19 cellular contexts compared by ENCODE assay signal in the genomic region with DNA sequence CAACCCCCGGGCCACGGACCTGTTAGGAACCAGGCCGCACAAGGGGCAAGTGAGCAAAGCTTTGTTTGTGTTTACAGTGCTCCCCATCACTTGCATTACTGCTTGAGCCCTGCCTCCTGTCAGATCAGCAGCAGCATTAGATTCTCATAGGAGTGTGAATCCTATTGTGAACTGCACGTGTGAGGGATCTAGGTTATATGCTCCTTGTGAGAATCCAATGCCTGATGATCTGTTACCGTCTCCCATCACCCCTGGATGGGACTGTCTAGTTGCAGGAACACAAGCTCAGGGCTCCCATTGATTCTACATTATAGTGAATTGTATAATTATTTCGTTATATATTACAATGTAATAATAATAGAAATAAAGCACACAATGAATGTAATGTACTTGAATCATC.
DNase-seq lines count a peak whose midpoint lies in the region; ATAC-seq, FAIRE-seq and TF ChIP-seq lines count a peak whose summit lies in the region.
"Had no signal": no experiment of that assay in that cellular context is flagged by ENCODE, and none has a peak within 500 bp of the region (broad histone marks: within the 10 kb centered on the region; RNA-seq: fewer than 3 reads in every experiment).

No MANE protein-coding gene starts in this region.

- no TSS peak for BruUV-seq in HepG2 (replicated peaks; lab: Mats Ljungman, UMichigan)

- in situ Hi-C loops in HepG2 (cut with HindIII; ENCODE audit: extremely low pct_ligation_motif_present, low pct_unique_long_range_greater_than_20kb): no loop called here

- TF ChIP-seq EP300 in HepG2 (IDR thresholded peaks at IDR 0.05; ENCODE audit: low read depth in 2 of 2, low read length in 2 of 2): no peak
- TF ChIP-seq EP300 in HepG2 (CRISPR knock-in tag; IDR thresholded peaks at IDR 0.05; ENCODE audit: borderline replicate concordance): no peak
- no peak for TF ChIP-seq EP300 in suprapubic skin (IDR thresholded peaks at IDR 0.05)

- H3K4me3 ChIP-seq in HepG2 (replicated peaks in 1 of 3; ENCODE audit: insufficient read depth in 1 of 3, low read depth in 2 of 3, low read length in 3 of 3): no peak overlapping the region
- H3K4me3 ChIP-seq in right lobe of liver: no peak overlapping the region
- H3K4me3 ChIP-seq in suprapubic skin: no peak overlapping the region
- H3K4me3 ChIP-seq: A549, HAP-1 had no signal

- H3K79me2 ChIP-seq in HepG2 (ENCODE audit: insufficient read depth, low read length): peaks cover 94% of the 10 kb centered on the region

- TF ChIP-seq POLR2A in HepG2 (IDR thresholded peaks at IDR 0.05; ENCODE audit: insufficient read depth in 1 of 2, low read depth in 2 of 2, low read length in 2 of 2) (no peak), right lobe of liver (IDR thresholded peaks at IDR 0.05) (no peak), suprapubic skin (IDR thresholded peaks at IDR 0.05) (no peak)

- H3K27ac ChIP-seq in HepG2 (ENCODE audit: extremely low read length, insufficient read depth, low read length) (no peak overlapping the region), right lobe of liver (no peak overlapping the region), caudate nucleus (ENCODE audit: low read depth, low read length) (peak overlapping the region; percentile 69), substantia nigra (ENCODE audit: low read depth, low read length, poor library complexity, severe bottlenecking) (peak overlapping the region; percentile 88), suprapubic skin (no peak overlapping the region)
- H3K27ac ChIP-seq: 22Rv1, A549, C4-2B had no signal

- POLR2A ChIA-PET in HepG2 (lab: Yijun Ruan, JAX): no interaction called here

- H2AFZ ChIP-seq in HepG2 (ENCODE audit: low read length): no peak overlapping the region

- no peak overlapping the region for H3K9ac ChIP-seq in HepG2 (ENCODE audit: insufficient read depth, low read depth, low read length)

- no peak overlapping the region for H3K4me2 ChIP-seq in HepG2 (ENCODE audit: low read depth, low read length)
- H3K4me2 ChIP-seq: A549 had no signal

- TF ChIP-seq RAD21 in HepG2 (CRISPR knock-in tag; IDR thresholded peaks at IDR 0.05): no peak

- intact Hi-C loops in HepG2 (cut with micrococcal nuclease; ENCODE audit: unreplicated experiment) (no loop called here), right lobe of liver (cut with DNase I) (no loop called here)

- no peak for FAIRE-seq in HepG2 (lab: Jason Lieb, UNC)
- FAIRE-seq: A549, D721Med, GM19239, H1, HTR-8/SVneo had no signal

- H3K4me1 ChIP-seq in HepG2 (ENCODE audit: insufficient read depth, low read length) (peaks cover 60% of the 10 kb centered on the region), right lobe of liver (no peaks in the 10 kb centered on the region), suprapubic skin (peaks cover 2% of the 10 kb centered on the region)
- H3K4me1 ChIP-seq: HAP-1 had no signal

- H4K20me1 ChIP-seq in HepG2 (ENCODE audit: insufficient read depth, low read length): no peaks in the 10 kb centered on the region

- no peak for DNase-seq in HepG2 (ENCODE audit: low spot score)
- DNase-seq in right lobe of liver: no peak
- no peak for DNase-seq in caudate nucleus (lab: John Stamatoyannopoulos, UW)
- peak in 1 of 49 donors; percentile 17 for DNase-seq in substantia nigra (lab: John Stamatoyannopoulos, UW)
- DNase-seq in activated naive CD4-positive, alpha-beta T cell (lab: John Stamatoyannopoulos, UW): no peak
- no peak for DNase-seq in suprapubic skin (ENCODE audit: low spot score in 2 of 2)
- DNase-seq: AML-193; Caco-2; CD4-positive, alpha-beta T cell; GDM1 had no signal

- no peak for ATAC-seq in HepG2
- ATAC-seq in right lobe of liver: no peak
- no peak for ATAC-seq in HG02981 (IDR thresholded peaks at IDR 0.05; ENCODE audit: unreplicated experiment)
- ATAC-seq: A549 had no signal

- no peaks in the 10 kb centered on the region for H3K27me3 ChIP-seq in HepG2 (ENCODE audit: control insufficient read depth in 1 of 2, insufficient read depth in 2 of 2, low read length in 2 of 2)
- H3K27me3 ChIP-seq in right lobe of liver: no peaks in the 10 kb centered on the region
- H3K27me3 ChIP-seq in suprapubic skin: no peaks in the 10 kb centered on the region

- no peaks in the 10 kb centered on the region for H3K9me3 ChIP-seq in HepG2 (ENCODE audit: low read length)
- no peaks in the 10 kb centered on the region for H3K9me3 ChIP-seq in right lobe of liver
- no peaks in the 10 kb centered on the region for H3K9me3 ChIP-seq in suprapubic skin
- H3K9me3 ChIP-seq: A549, Caco-2, HAP-1 had no signal

- TF ChIP-seq CTCF in HepG2 (CRISPR knock-in tag; IDR thresholded peaks at IDR 0.05) (no peak), right lobe of liver (IDR thresholded peaks at IDR 0.05) (no peak), suprapubic skin (IDR thresholded peaks at IDR 0.05) (no peak)

- H3K36me3 ChIP-seq in HepG2 (replicated peaks in 1 of 2; ENCODE audit: control insufficient read depth in 1 of 2, insufficient read depth in 2 of 2, low read length in 2 of 2) (no peaks in the 10 kb centered on the region; a peak in 1 of 5 replicates), right lobe of liver (no peaks in the 10 kb centered on the region), suprapubic skin (no peaks in the 10 kb centered on the region)
- H3K36me3 ChIP-seq: HAP-1 had no signal

- CTCF ChIA-PET in HepG2 (lab: Yijun Ruan, JAX; ENCODE audit: low intra/inter-chr PET ratio, low total read pairs): no interaction called here

- 93% methylated on average over 6 of the region's 6 CpGs for WGBS in HepG2 (ENCODE audit: low lambda C conversion rate)
- WGBS in right lobe of liver (ENCODE audit: insufficient coverage, low coverage, low lambda C conversion rate, missing lambda C conversion rate): 92% methylated on average over 5 of the region's 6 CpGs
- 91% methylated on average over 6 of the region's 6 CpGs for WGBS in suprapubic skin

TF ChIP-seq in HepG2, 621 proteins besides CTCF, POLR2A, EP300 and RAD21:
- TF ChIP-seq RBM22 (optimal IDR thresholded peaks at IDR 0.05; ENCODE audit: low read length) (peak; percentile 73), ZNF7 (CRISPR knock-in tag; IDR thresholded peaks at IDR 0.05) (no peak)

Comparison
In these comparisons a context has a peak if more than half of its experiments do, and no peak if none do; other contexts are left out.
1. H3K27ac ChIP-seq: peak in caudate nucleus (single experiment) and substantia nigra (single experiment); none in HepG2 (single experiment), right lobe of liver (0 of 3) and suprapubic skin (single experiment).